ENCODE assay signal across 12 cellular contexts in genomic region chr20:18788021-18788420, GRCh38. TPM values are rescaled to one million over a fixed set of nuclear protein-coding genes. Genes with fewer than 3 reads are reported as not detected.
"Had no signal": no experiment of that assay in that cellular context is flagged by ENCODE, and none has a peak within 500 bp of the region (broad histone marks: within the 10 kb centered on the region; RNA-seq: fewer than 3 reads in every experiment).

No MANE protein-coding gene starts in this region.

- H3K4me1 ChIP-seq: HAP-1 had no signal

- H3K27ac Mint-ChIP-seq: GM23338, H9, HFFc6 had no signal

- H3K4me1 Mint-ChIP-seq: GM23338, H9 had no signal

- H3K4me3 Mint-ChIP-seq: GM23338, H9, HFFc6 had no signal

- H3K27ac ChIP-seq: GM23248 had no signal

- H3K4me3 ChIP-seq: GM23248, GM23338, HAP-1 had no signal

- H3K36me3 ChIP-seq: HAP-1 had no signal

- H3K9me3 Mint-ChIP-seq: HFFc6 had no signal

- DNase-seq: GM23248, GOT3, H7, H9, HCEC 1CT, HFFc6 had no signal

- FAIRE-seq: H1, H54 had no signal

- H3K9me3 ChIP-seq: HAP-1 had no signal

- ATAC-seq: GM23338, HCT116 had no signal

RNA-seq across cellular contexts. Expression of gene SCP2D1, which starts 25.6 kb away (rescaled TPM):
- total RNA-seq: GM23248, GM23338, H1, H4, H7, H9, HFFc6 had no signal
